Comparison of ENCODE assay signal across 27 cellular contexts in the genomic region with DNA sequence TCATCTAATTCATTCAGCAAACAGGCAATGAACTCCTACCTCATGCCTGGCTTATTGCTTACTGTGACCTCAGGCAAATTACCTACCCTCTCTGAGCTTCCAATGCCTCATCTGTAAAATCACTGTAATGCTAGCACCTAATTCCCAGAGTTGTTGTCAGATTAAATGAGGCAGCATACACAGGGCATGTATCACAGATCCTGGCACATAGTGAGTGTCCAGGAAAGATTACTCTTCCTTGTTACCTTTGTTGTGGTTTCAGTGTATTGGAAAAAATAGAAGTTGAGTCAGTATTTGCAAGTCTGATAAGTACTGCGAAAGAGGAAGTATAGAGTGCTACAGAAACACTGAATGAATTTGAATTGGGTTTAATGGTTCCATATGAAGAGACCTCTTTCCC. TPM values are rescaled to one million over a fixed set of nuclear protein-coding genes. Genes with fewer than 3 reads are reported as not detected.
DNase-seq lines count a peak whose midpoint lies in the region; ATAC-seq, FAIRE-seq and TF ChIP-seq lines count a peak whose summit lies in the region.
"Had no signal": no experiment of that assay in that cellular context is flagged by ENCODE, and none has a peak within 500 bp of the region (broad histone marks: within the 10 kb centered on the region; RNA-seq: fewer than 3 reads in every experiment).

No MANE protein-coding gene starts in this region.

- H3K23ac ChIP-seq in H1 (ENCODE audit: insufficient read length) = no peak overlapping the region

- H2BK15ac ChIP-seq in H1 (ENCODE audit: low read length) = no peak overlapping the region

- no peaks in the 10 kb centered on the region for H3K4me1 Mint-ChIP-seq in CD4-positive, alpha-beta memory T cell
- H3K4me1 Mint-ChIP-seq: naive thymus-derived CD8-positive, alpha-beta T cell had no signal

- no peak overlapping the region for H2AFZ ChIP-seq in H1 (ENCODE audit: low read length)
- H2AFZ ChIP-seq in neuron (ENCODE audit: low read depth, low read length) = peak overlapping the region; percentile 8

- no peak overlapping the region for H3K4ac ChIP-seq in H1 (replicated peaks; ENCODE audit: insufficient read length, low read depth, low read length)

- H3K4me3 ChIP-seq in H1 (ENCODE audit: extremely low read depth in 1 of 4, insufficient read depth in 2 of 4, low read depth in 3 of 4, low read length in 4 of 4) (peak overlapping the region in 1 of 4 experiments; percentile 11; a peak in 1 of 8 replicates), neuron (ENCODE audit: low read length) (no peak overlapping the region)
- no peak overlapping the region for H3K4me3 ChIP-seq in CD4-positive, alpha-beta memory T cell (ENCODE audit: low read length in 2 of 2)
- H3K4me3 ChIP-seq: gastroesophageal sphincter, HAP-1, MG63, pancreas, right lobe of liver had no signal

- H3K27me3 ChIP-seq in H1 (replicated peaks in 1 of 4; ENCODE audit: control insufficient read depth in 3 of 4, extremely low read depth in 1 of 4, insufficient read depth in 3 of 4, low read length in 3 of 4) = peaks cover 0 to 2% (median under 1%) of the 10 kb centered on the region in 4 experiments; a peak in 3 of 7 replicates
- no peaks in the 10 kb centered on the region for H3K27me3 ChIP-seq in neuron (ENCODE audit: insufficient read depth, low read length)
- H3K27me3 ChIP-seq in CD4-positive, alpha-beta memory T cell (ENCODE audit: insufficient read depth, low read length) = no peaks in the 10 kb centered on the region
- H3K27me3 ChIP-seq: MG63, right lobe of liver had no signal

- TF ChIP-seq EP300 in H1 (IDR thresholded peaks at IDR 0.05; ENCODE audit: borderline replicate concordance in 1 of 2, low read depth in 2 of 2, low read length in 2 of 2) = no peak

- H2BK20ac ChIP-seq in H1 (ENCODE audit: low read length) = no peak overlapping the region

- no peaks in the 10 kb centered on the region for H4K20me1 ChIP-seq in H1 (replicated peaks in 1 of 2; ENCODE audit: control insufficient read depth in 1 of 2, insufficient read depth in 2 of 2, low read length in 2 of 2)

- no peak for TF ChIP-seq RAD21 in H1 (IDR thresholded peaks at IDR 0.05 in 1 of 2, conservative IDR thresholded peaks at IDR 0.05 in 1 of 2; ENCODE audit: low read depth in 2 of 2, low read length in 2 of 2)

- no peak overlapping the region for H3K4me3 Mint-ChIP-seq in CD4-positive, alpha-beta memory T cell
- H3K4me3 Mint-ChIP-seq: activated T-helper 1 cell treated with anti-CD3 and anti-CD28 coated beads, Interleukin-12 subunit alpha, Interleukin-12 subunit beta, Interleukin-2, Interleukin-4 antibody, amounts not matched to agents 30 ng/mL and 10 ng/mL and 1 ng/mL, durations not matched to agents 14 hours and 24 hours and 36 hours; naive thymus-derived CD8-positive, alpha-beta T cell had no signal

- TF ChIP-seq CTCF in H1 (IDR thresholded peaks at IDR 0.05; ENCODE audit: control extremely low read depth in 1 of 3, insufficient read depth in 1 of 3, low read depth in 1 of 3, low read length in 3 of 3) = no peak

- no peak overlapping the region for H3K27ac Mint-ChIP-seq in CD4-positive, alpha-beta memory T cell
- H3K27ac Mint-ChIP-seq: activated naive CD4-positive, alpha-beta T cell treated with anti-CD3 and anti-CD28 coated beads, Interleukin-2, amount 50 U/mL, for 72 hours; activated T-helper 1 cell treated with anti-CD3 and anti-CD28 coated beads, Interleukin-12 subunit alpha, Interleukin-12 subunit beta, Interleukin-2, Interleukin-4 antibody, amounts not matched to agents 30 ng/mL and 10 ng/mL and 1 ng/mL, durations not matched to agents 14 hours and 24 hours and 36 hours; naive thymus-derived CD8-positive, alpha-beta T cell had no signal

- ATAC-seq in HG03469 (IDR thresholded peaks at IDR 0.05; ENCODE audit: unreplicated experiment) (peak; percentile 61), GM18867 (IDR thresholded peaks at IDR 0.05; ENCODE audit: unreplicated experiment) (no peak), GM21360 (IDR thresholded peaks at IDR 0.05; ENCODE audit: unreplicated experiment) (no peak)
- ATAC-seq: activated naive CD4-positive, alpha-beta T cell treated with anti-CD3 and anti-CD28 coated beads, Interleukin-2, amount 50 U/mL, for 72 hours; gastroesophageal sphincter; naive thymus-derived CD8-positive, alpha-beta T cell had no signal

- H2BK5ac ChIP-seq in H1 (ENCODE audit: low read depth, low read length) = no peak overlapping the region

- intact Hi-C loops in CD4-positive, alpha-beta memory T cell (cut with micrococcal nuclease) = no loop called here

- H3K36me3 Mint-ChIP-seq in CD4-positive, alpha-beta memory T cell = no peaks in the 10 kb centered on the region
- H3K36me3 Mint-ChIP-seq: naive thymus-derived CD8-positive, alpha-beta T cell had no signal

- H3K23me2 ChIP-seq in H1 (ENCODE audit: low read depth, low read length) = no peaks in the 10 kb centered on the region; the same call in 1 of the 2 replicates

- H3K9me3 Mint-ChIP-seq in CD4-positive, alpha-beta memory T cell = no peaks in the 10 kb centered on the region
- H3K9me3 Mint-ChIP-seq: activated T-helper 1 cell treated with anti-CD3 and anti-CD28 coated beads, Interleukin-12 subunit alpha, Interleukin-12 subunit beta, Interleukin-2, Interleukin-4 antibody, amounts not matched to agents 30 ng/mL and 10 ng/mL and 1 ng/mL, durations not matched to agents 14 hours and 24 hours and 36 hours had no signal

- H3K4me2 ChIP-seq in H1 (ENCODE audit: insufficient read depth in 1 of 2, low read depth in 2 of 2, low read length in 2 of 2) = peak overlapping the region in 1 of 2 experiments; percentile 30; a peak in 1 of 4 replicates

- no peaks in the 10 kb centered on the region for H3K36me3 ChIP-seq in H1 (ENCODE audit: control insufficient read depth in 2 of 4, insufficient read depth in 4 of 4, low read length in 3 of 4)
- no peaks in the 10 kb centered on the region for H3K36me3 ChIP-seq in neuron (ENCODE audit: insufficient read depth, low read length)
- H3K36me3 ChIP-seq in CD4-positive, alpha-beta memory T cell (ENCODE audit: insufficient read depth, low read length) = no peaks in the 10 kb centered on the region
- H3K36me3 ChIP-seq: gastroesophageal sphincter, HAP-1, MG63, pancreas, right lobe of liver had no signal

- WGBS in H1 (ENCODE audit: extremely low coverage in 1 of 2, insufficient coverage in 1 of 2, insufficient read length in 1 of 2, insufficient replicate concordance in 2 of 2, low coverage in 1 of 2, low lambda C conversion rate in 2 of 2, missing lambda C conversion rate in 1 of 2), 2 experiments = 100% methylated on average over 1 of the region's 1 CpG; no CpG with 5 or more reads in 1 of the 2 experiments

- no peak for TF ChIP-seq POLR2A in H1 (IDR thresholded peaks at IDR 0.05; ENCODE audit: control extremely low read depth in 1 of 2, low read depth in 2 of 2, low read length in 2 of 2)

- H3K79me1 ChIP-seq in H1 (ENCODE audit: low read depth, low read length) = no peaks in the 10 kb centered on the region

- POLR2A ChIA-PET in H1 (lab: Charles Lee; ENCODE audit: partially characterized antibody) = no interaction called here
- POLR2A ChIA-PET in CD4-positive, alpha-beta memory T cell (lab: Charles Lee; ENCODE audit: partially characterized antibody) = no interaction called here

- no peak overlapping the region for H4K5ac ChIP-seq in H1 (ENCODE audit: insufficient read length, low read depth, low read length)

- no peak overlapping the region for H3K56ac ChIP-seq in H1 (replicated peaks; ENCODE audit: insufficient read length, low read depth, low read length)

- FAIRE-seq in H1 (lab: Jason Lieb, UNC) = no peak
- FAIRE-seq: D721Med, pancreas had no signal

- no peak overlapping the region for H4K8ac ChIP-seq in H1 (ENCODE audit: extremely low read depth, insufficient read depth, low read length)

- no peak overlapping the region for H3K9ac ChIP-seq in H1 (replicated peaks in 1 of 4; ENCODE audit: extremely low read depth in 1 of 4, low read depth in 3 of 4, low read length in 3 of 4)

- no peaks in the 10 kb centered on the region for H3K79me2 ChIP-seq in H1 (ENCODE audit: control insufficient read depth in 1 of 2, insufficient read depth in 2 of 2, low read length in 2 of 2)

- H3K4me1 ChIP-seq in H1 (replicated peaks in 1 of 4; ENCODE audit: control insufficient read depth in 3 of 4, insufficient read depth in 4 of 4, low read length in 3 of 4) = peaks cover 3 to 12% (median 7%) of the 10 kb centered on the region in 4 experiments
- peaks cover 10% of the 10 kb centered on the region for H3K4me1 ChIP-seq in neuron (ENCODE audit: insufficient read depth, low read length)
- H3K4me1 ChIP-seq in CD4-positive, alpha-beta memory T cell (ENCODE audit: insufficient read depth, low read length) = no peaks in the 10 kb centered on the region
- H3K4me1 ChIP-seq: gastroesophageal sphincter, HAP-1, pancreas had no signal

- no peak overlapping the region for H4K91ac ChIP-seq in H1 (replicated peaks; ENCODE audit: insufficient read length, low read length)

- no peak overlapping the region for H2BK120ac ChIP-seq in H1 (replicated peaks; ENCODE audit: low read depth, low read length)

- H3K18ac ChIP-seq in H1 (ENCODE audit: extremely low read depth, low read length) = no peak overlapping the region

- H3K27ac ChIP-seq in H1 (ENCODE audit: low read depth, low read length) = no peak overlapping the region
- H3K27ac ChIP-seq in CD4-positive, alpha-beta memory T cell (ENCODE audit: low read depth, low read length) = no peak overlapping the region
- H3K27ac ChIP-seq: C4-2B, gastroesophageal sphincter, pancreas, right lobe of liver had no signal

- H3K27me3 Mint-ChIP-seq in CD4-positive, alpha-beta memory T cell = peaks cover 8 to 12% of the 10 kb centered on the region in 2 donors

- no peaks in the 10 kb centered on the region for H3K9me3 ChIP-seq in H1 (ENCODE audit: insufficient read depth in 2 of 2, low read depth in 1 of 2, low read length in 1 of 2)
- no peaks in the 10 kb centered on the region for H3K9me3 ChIP-seq in neuron (ENCODE audit: low read length)
- H3K9me3 ChIP-seq in CD4-positive, alpha-beta memory T cell (ENCODE audit: control insufficient read depth in 1 of 2, low read length in 2 of 2) = no peaks in the 10 kb centered on the region
- H3K9me3 ChIP-seq: gastroesophageal sphincter, HAP-1, MG63, pancreas, right lobe of liver had no signal

- DNase-seq in OCI-M1 (lab: John Stamatoyannopoulos, UW) (peak; percentile 88), H1 (ENCODE audit: low read depth in 1 of 2, low spot score in 2 of 2) (no peak), putamen (ENCODE audit: low spot score) (no peak)
- no peak for DNase-seq in CD4-positive, alpha-beta memory T cell
- DNase-seq: ACHN; activated CD4-positive, alpha-beta T cell treated with anti-CD3 and anti-CD28 coated beads for 4 hours; effector CD4-positive, alpha-beta T cell; left cardiac atrium; mesenchymal stem cell; MG63; naive thymus-derived CD8-positive, alpha-beta T cell; NCI-H524 treated with DMSO at 0.1 percent for 48 hours; pancreas; right lobe of liver; stimulated activated CD4-positive, alpha-beta T cell treated with anti-CD3 and anti-CD28 coated beads, Interleukin-15, amount 100 ng/mL, for 24 hours; T-helper 1 cell had no signal

- peak overlapping the region; percentile 69 for H3K14ac ChIP-seq in H1 (ENCODE audit: insufficient read length)

- CTCF ChIA-PET in H1 (lab: Charles Lee; ENCODE audit: partially characterized antibody) = interaction anchor here (1.0 to 5.1 kb wide), 5 partner anchors 8 to 94 kb away, joined by 3 to 35 read pairs (median 9); no protein-coding TSS in a partner anchor
- CTCF ChIA-PET in CD4-positive, alpha-beta memory T cell (lab: Charles Lee; ENCODE audit: partially characterized antibody) = no interaction called here

- H2AK5ac ChIP-seq in H1 (ENCODE audit: low read depth, low read length) = no peak overlapping the region

- peak overlapping the region; percentile 85; the same call in 1 of the 2 replicates for H2BK12ac ChIP-seq in H1 (ENCODE audit: low read depth, low read length)

RNA-seq across cellular contexts. Expression of gene LRRC55, which starts 26.4 kb away (rescaled TPM):
- 1.1 and 1.4 TPM in 2 replicates for total RNA-seq in H1 (2021; fragmentation: NEBNext Ultra II Directional; extraction: Animal tissue kit (Norgen Biotek cat#: 25700))
- polyA plus RNA-seq in H1 (2011; rRNA removed) = 0.62 and 0.64 TPM in 2 replicates
- 0.56 TPM for polyA plus RNA-seq in H1 (2011; cell fraction: cytosol; rRNA removed)
- polyA plus RNA-seq in H1 (2011; cell fraction: nucleus; rRNA removed) = 0.81 TPM
- 0.89 to 1.2 TPM (median 0.97 TPM) in 4 replicates for polyA plus RNA-seq in H1 (2012, experiment 1 of 2)
- 0.49 TPM for polyA plus RNA-seq in H1 (2012, experiment 2 of 2)
- 0.53 TPM for polyA plus RNA-seq in H1 (2013, experiment 1 of 2)
- 0.50 TPM for polyA plus RNA-seq in H1 (2013, experiment 2 of 2)
- 0.68 and 0.79 TPM in 2 replicates for polyA minus RNA-seq in H1 (2011; rRNA and poly(A)+ RNA removed)
- 0.81 TPM for polyA minus RNA-seq in H1 (2011; cell fraction: cytosol; rRNA and poly(A)+ RNA removed)
- 1.2 TPM for polyA minus RNA-seq in H1 (2011; cell fraction: nucleus; rRNA and poly(A)+ RNA removed)
- total RNA-seq in CD4-positive, alpha-beta memory T cell = not detected
- not detected for polyA plus RNA-seq in CD4-positive, alpha-beta memory T cell
- total RNA-seq: activated naive CD4-positive, alpha-beta T cell treated with anti-CD3 and anti-CD28 coated beads, Interleukin-2, amount 50 U/mL, for 72 hours; activated T-helper 1 cell treated with anti-CD3 and anti-CD28 coated beads, Interleukin-12 subunit alpha, Interleukin-12 subunit beta, Interleukin-2, Interleukin-4 antibody, amounts not matched to agents 30 ng/mL and 10 ng/mL and 1 ng/mL, durations not matched to agents 14 hours and 24 hours and 36 hours; naive thymus-derived CD8-positive, alpha-beta T cell; ureter had no signal
- polyA plus RNA-seq: naive thymus-derived CD8-positive, alpha-beta T cell had no signal
